In the genomic region with DNA sequence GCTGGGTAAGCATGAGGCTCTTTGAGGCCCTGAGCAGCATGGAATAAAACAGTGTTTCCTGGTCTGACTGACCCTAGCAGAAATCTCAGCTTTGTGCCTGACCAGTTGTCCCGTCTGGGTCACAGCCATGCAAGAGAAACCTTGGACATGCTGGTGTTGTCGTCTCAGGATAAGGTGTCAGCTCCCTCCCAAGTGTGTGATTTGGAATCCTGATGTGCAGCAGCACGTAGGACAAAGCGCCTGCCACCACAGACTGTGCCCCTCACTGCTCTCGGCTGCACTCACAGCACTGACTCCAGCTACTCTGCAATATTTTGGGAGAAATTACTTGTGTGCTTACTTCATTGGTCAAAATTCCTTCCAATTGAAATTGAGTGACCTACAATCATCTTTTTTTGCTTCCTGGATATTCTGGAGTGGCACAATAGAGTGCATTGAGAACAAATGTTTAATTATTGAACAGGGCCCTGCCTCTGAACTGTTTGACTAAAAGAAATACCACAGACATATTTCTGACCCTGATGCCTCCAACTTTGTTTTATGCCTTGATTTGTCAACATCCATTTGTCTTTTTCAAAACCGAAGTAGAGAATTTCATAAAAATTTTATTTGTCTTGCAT, we compare ENCODE assay signal across 21 cellular contexts.
DNase-seq lines count a peak whose midpoint lies in the region; ATAC-seq, FAIRE-seq and TF ChIP-seq lines count a peak whose summit lies in the region.
"Had no signal": no experiment of that assay in that cellular context is flagged by ENCODE, and none has a peak within 500 bp of the region (broad histone marks: within the 10 kb centered on the region; RNA-seq: fewer than 3 reads in every experiment).

No MANE protein-coding gene starts in this region.

- no peaks in the 10 kb centered on the region for H3K9me3 Mint-ChIP-seq in Calu3 (ENCODE audit: low read depth, unreplicated experiment)
- H3K9me3 Mint-ChIP-seq: H9 had no signal

- no peaks in the 10 kb centered on the region for H3K79me1 ChIP-seq in neuronal stem cell (ENCODE audit: low read depth, low read length)

- peak overlapping the region; percentile 75 for H3K27ac Mint-ChIP-seq in Calu3 (ENCODE audit: unreplicated experiment)
- H3K27ac Mint-ChIP-seq: CD8-positive, alpha-beta memory T cell; H9 had no signal

- peak; percentile 12 for DNase-seq in Calu3
- no peak for DNase-seq in Panc1 (ENCODE audit: low read depth, low spot score)
- peak; percentile 67 for DNase-seq in cerebellar cortex (ENCODE audit: low spot score)
- no peak for DNase-seq in neuronal stem cell (ENCODE audit: low spot score)
- DNase-seq in GM12892 (ENCODE audit: insufficient read length), result no peak
- DNase-seq: CD8-positive, alpha-beta memory T cell; DMS53; EL; GM23248; H9; NCI-H1048; NCI-H1417 treated with DMSO at 0.1 percent for 48 hours; NCI-H187; NCI-H446 treated with DMSO at 0.1 percent for 48 hours; NCI-H526 treated with DMSO at 0.1 percent for 48 hours; Right ventricle myocardium superior had no signal

- no peaks in the 10 kb centered on the region for H3K27me3 ChIP-seq in Panc1 (ENCODE audit: control insufficient read depth, insufficient read depth, low read length)
- no peaks in the 10 kb centered on the region for H3K27me3 ChIP-seq in neuronal stem cell (ENCODE audit: control insufficient read depth in 3 of 3, insufficient read depth in 3 of 3, low read depth in 1 of 3, low read length in 3 of 3)
- H3K27me3 ChIP-seq in gastroesophageal sphincter, result no peaks in the 10 kb centered on the region

- H2AK5ac ChIP-seq in neuronal stem cell (ENCODE audit: low read depth, low read length), result no peak overlapping the region

- no peak for TF ChIP-seq CTCF in Calu3 (IDR thresholded peaks at IDR 0.05; ENCODE audit: unreplicated experiment)
- TF ChIP-seq CTCF in Panc1 (IDR thresholded peaks at IDR 0.05), result no peak
- no peak for TF ChIP-seq CTCF in gastroesophageal sphincter (IDR thresholded peaks at IDR 0.05)

- H3K9ac ChIP-seq in neuronal stem cell (ENCODE audit: low read depth, low read length, poor library complexity), result no peak overlapping the region
- H3K9ac ChIP-seq: GM23248 had no signal

- H3K18ac ChIP-seq in neuronal stem cell (ENCODE audit: low read length), result no peak overlapping the region

- no CpG with 5 or more reads among the region's 6 CpGs for WGBS in neuronal stem cell (ENCODE audit: extremely low coverage in 2 of 2, insufficient read length in 2 of 2, insufficient replicate concordance in 1 of 2), 2 donors
- 33 to 70% methylated on average over 2 to 4 of the region's 6 CpGs for WGBS in gastroesophageal sphincter (ENCODE audit: low coverage in 1 of 2), 2 donors

- in situ Hi-C loops in Panc1 (cut with HindIII; ENCODE audit: low pct_unique_long_range_greater_than_20kb, low sequenced_read_pairs), result no loop called here

- CTCF ChIA-PET in Calu3 (lab: Charles Lee), result interaction anchor here (0.6 kb wide), 1 partner anchor 112 kb away, joined by 3 read pairs; no protein-coding TSS in a partner anchor
- CTCF ChIA-PET in Panc1 (lab: Charles Lee), result no interaction called here

- POLR2A ChIA-PET in Panc1 (lab: Charles Lee), result no interaction called here

- no peak overlapping the region for H3K4me2 ChIP-seq in neuronal stem cell (ENCODE audit: insufficient read depth, low read length, poor library complexity, severe bottlenecking)
- H3K4me2 ChIP-seq: A549 had no signal

- no TSS peak for BruUV-seq in Calu3 (replicated peaks; lab: Mats Ljungman, UMichigan)
- no TSS peak for BruUV-seq in Panc1 (replicated peaks; lab: Mats Ljungman, UMichigan)

- no peak overlapping the region for H2BK120ac ChIP-seq in neuronal stem cell (ENCODE audit: low read depth, low read length)

- TF ChIP-seq POLR2A in gastroesophageal sphincter (IDR thresholded peaks at IDR 0.05), result no peak
- no peak for TF ChIP-seq POLR2A in GM12892 (IDR thresholded peaks at IDR 0.05; ENCODE audit: low read depth, low read length)

- H2BK5ac ChIP-seq in neuronal stem cell (ENCODE audit: low read length), result no peak overlapping the region

- intact Hi-C loops in Calu3 (cut with micrococcal nuclease; ENCODE audit: unreplicated experiment) (no loop called here), Panc1 (cut with micrococcal nuclease; ENCODE audit: unreplicated experiment) (no loop called here)

- no peaks in the 10 kb centered on the region for H3K36me3 ChIP-seq in Panc1 (ENCODE audit: control insufficient read depth, insufficient read depth, low read length)
- no peaks in the 10 kb centered on the region for H3K36me3 ChIP-seq in neuronal stem cell (replicated peaks in 1 of 2; ENCODE audit: control insufficient read depth in 2 of 2, insufficient read depth in 2 of 2, low read length in 2 of 2)
- H3K36me3 ChIP-seq in gastroesophageal sphincter, result no peaks in the 10 kb centered on the region

- no peaks in the 10 kb centered on the region for H3K27me3 Mint-ChIP-seq in Calu3 (ENCODE audit: unreplicated experiment)
- H3K27me3 Mint-ChIP-seq: CD8-positive, alpha-beta memory T cell had no signal

- H3K4me3 ChIP-seq in Panc1 (ENCODE audit: low read depth in 2 of 2, low read length in 2 of 2) (no peak overlapping the region), neuronal stem cell (ENCODE audit: low read length in 2 of 2) (no peak overlapping the region), gastroesophageal sphincter (no peak overlapping the region)
- H3K4me3 ChIP-seq: A549, GM23248, K562 had no signal

- H2BK12ac ChIP-seq in neuronal stem cell (ENCODE audit: low read length), result no peak overlapping the region

- no peak overlapping the region for H3K4ac ChIP-seq in neuronal stem cell (ENCODE audit: low read length)

- no peak overlapping the region for H3K27ac ChIP-seq in Panc1 (ENCODE audit: low read length)
- H3K27ac ChIP-seq in neuronal stem cell (replicated peaks; ENCODE audit: low read length), result no peak overlapping the region
- no peak overlapping the region for H3K27ac ChIP-seq in gastroesophageal sphincter
- H3K27ac ChIP-seq: A549, GM23248 had no signal

- H2AFZ ChIP-seq in neuronal stem cell (ENCODE audit: low read length), result peak overlapping the region; percentile 6
- H2AFZ ChIP-seq: GM23248 had no signal

- H3K14ac ChIP-seq in neuronal stem cell (ENCODE audit: low read length), result no peak overlapping the region

- no peak overlapping the region for H2BK15ac ChIP-seq in neuronal stem cell (ENCODE audit: low read length)

- ATAC-seq in Panc1 (0 out of 2 replicates have a peak, but pooled peaks have one; percentile 51), gastroesophageal sphincter (no peak), HG02938 (IDR thresholded peaks at IDR 0.05; ENCODE audit: unreplicated experiment) (no peak)
- ATAC-seq: A549, HepG2, K562 had no signal

- no peak overlapping the region for H3K4me3 Mint-ChIP-seq in Calu3 (ENCODE audit: low read depth, unreplicated experiment)
- H3K4me3 Mint-ChIP-seq: H9 had no signal

- TF ChIP-seq EP300 in gastroesophageal sphincter (IDR thresholded peaks at IDR 0.05), result no peak

- no peaks in the 10 kb centered on the region for H3K36me3 Mint-ChIP-seq in Calu3 (ENCODE audit: insufficient read depth, unreplicated experiment)
- H3K36me3 Mint-ChIP-seq: CD8-positive, alpha-beta memory T cell had no signal

- peaks cover 28% of the 10 kb centered on the region for H3K4me1 Mint-ChIP-seq in Calu3 (ENCODE audit: low read depth, unreplicated experiment)
- H3K4me1 Mint-ChIP-seq: CD8-positive, alpha-beta memory T cell had no signal

- H3K9me3 ChIP-seq in Panc1 (ENCODE audit: control insufficient read depth, insufficient read depth, low read depth, low read length), result no peaks in the 10 kb centered on the region
- H3K9me3 ChIP-seq in neuronal stem cell (replicated peaks in 1 of 2; ENCODE audit: control insufficient read depth in 2 of 2, insufficient read depth in 1 of 2, low read depth in 1 of 2, low read length in 2 of 2), result no peaks in the 10 kb centered on the region
- H3K9me3 ChIP-seq in gastroesophageal sphincter, result peaks cover 0 to 6% (median 0%) of the 10 kb centered on the region in 3 donors
- H3K9me3 ChIP-seq: A549 had no signal

- H3K4me1 ChIP-seq in Panc1 (ENCODE audit: control insufficient read depth, insufficient read depth, low read length) (no peaks in the 10 kb centered on the region), neuronal stem cell (ENCODE audit: control insufficient read depth in 2 of 2, insufficient read depth in 1 of 2, low read depth in 1 of 2, low read length in 2 of 2) (peaks cover 0 to 4% of the 10 kb centered on the region in 2 donors), gastroesophageal sphincter (no peaks in the 10 kb centered on the region)
- H3K4me1 ChIP-seq: A549 had no signal

- FAIRE-seq in GM12892 (lab: Jason Lieb, UNC), result no peak
- FAIRE-seq: A549, HepG2, K562 had no signal

- no peak overlapping the region for H3K23ac ChIP-seq in neuronal stem cell (ENCODE audit: low read depth, low read length, poor library complexity)

- H4K8ac ChIP-seq in neuronal stem cell (ENCODE audit: low read depth, low read length), result no peak overlapping the region

- H4K91ac ChIP-seq in neuronal stem cell (ENCODE audit: low read depth, low read length, poor library complexity), result no peak overlapping the region

Comparison
In these comparisons a context has a peak if more than half of its experiments do, and no peak if none do; other contexts are left out.
1. DNase-seq: peak in Calu3 (single experiment) and cerebellar cortex (single experiment); none in Panc1 (single experiment), neuronal stem cell (single experiment) and GM12892 (single experiment).